In the genomic region with DNA sequence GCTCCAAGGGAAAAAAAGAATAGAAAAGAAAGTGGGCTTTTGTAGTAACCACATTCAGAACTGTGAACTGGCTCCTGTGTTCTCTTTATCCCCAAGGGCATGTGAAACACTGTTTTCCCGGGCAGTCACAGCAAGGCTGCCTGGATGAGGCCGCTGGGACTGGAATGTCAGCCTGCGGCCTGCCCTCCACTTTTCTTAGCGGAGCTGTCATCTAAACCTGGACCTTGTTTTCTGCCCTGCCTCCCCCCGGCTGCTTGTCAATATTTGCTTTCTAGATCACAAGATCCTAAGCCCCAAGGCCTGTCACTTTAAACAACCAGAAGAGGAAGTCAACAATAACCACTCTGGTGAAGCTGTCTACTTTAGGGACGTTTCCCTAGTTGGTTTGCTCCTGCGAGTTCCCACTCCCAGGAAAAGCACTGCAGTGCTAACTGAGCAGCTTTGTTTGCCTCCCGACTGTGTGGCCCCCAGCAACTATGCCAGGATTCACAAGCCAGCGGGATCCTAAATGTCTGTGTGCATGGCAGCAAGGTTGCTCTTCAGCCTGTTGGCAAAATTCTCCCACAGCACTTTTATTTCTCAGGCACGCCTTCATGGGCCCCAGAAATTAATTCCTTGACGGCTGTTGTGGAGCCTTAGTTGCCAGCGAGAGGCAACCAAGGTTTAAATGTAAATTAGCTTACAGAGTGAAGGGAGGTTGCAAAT, we compare ENCODE assay signal across 9 cellular contexts. TPM values are rescaled to one million over a fixed set of nuclear protein-coding genes. Genes with fewer than 3 reads are reported as not detected.
DNase-seq lines count a peak whose midpoint lies in the region; ATAC-seq, FAIRE-seq and TF ChIP-seq lines count a peak whose summit lies in the region.
"Had no signal": no experiment of that assay in that cellular context is flagged by ENCODE, and none has a peak within 500 bp of the region (broad histone marks: within the 10 kb centered on the region; RNA-seq: fewer than 3 reads in every experiment).

No MANE protein-coding gene starts in this region.

- FAIRE-seq in small intestine (lab: Jason Lieb, UNC) (no peak), D721Med (lab: Jason Lieb, UNC) (no peak)
- FAIRE-seq: endometrium had no signal

- H3K4me3 ChIP-seq in HUES64 (ENCODE audit: low read length) (no peak overlapping the region), small intestine (ENCODE audit: low read depth in 1 of 2, low read length in 2 of 2) (no peak overlapping the region)

- CTCF ChIA-PET in activated CD8-positive, alpha-beta T cell treated with anti-CD3 and anti-CD28 coated beads for 36 hours (lab: Charles Lee): interaction anchor here (0.9 to 1.1 kb wide), 2 partner anchors 9 to 15 kb away, joined by 3 read pairs; no protein-coding TSS in a partner anchor

- peaks cover 5% of the 10 kb centered on the region for H3K4me1 Mint-ChIP-seq in T-helper 2 cell treated with Interferon-gamma antibody and Interleukin-4, amounts not matched to agents 5 μg/mL and 100 μg/mL, for 36 hours (ENCODE audit: low read depth)
- H3K4me1 Mint-ChIP-seq in activated CD8-positive, alpha-beta T cell treated with anti-CD3 and anti-CD28 coated beads for 36 hours (ENCODE audit: low read depth): no peaks in the 10 kb centered on the region

- H3K27ac ChIP-seq in HUES64 (ENCODE audit: low read depth, low read length) (peak overlapping the region; percentile 58; the same call in 1 of the 2 replicates), small intestine (ENCODE audit: low read depth in 1 of 2, low read length in 1 of 2) (peak overlapping the region; percentile 6 to 75)

- no peak for ATAC-seq in activated CD8-positive, alpha-beta T cell treated with anti-CD3 and anti-CD28 coated beads for 36 hours

- WGBS in HUES64: 23% methylated on average over 11 of the region's 12 CpGs
- 10 to 34% (median 22%) methylated on average over 12 of the region's 12 CpGs for WGBS in small intestine, 3 donors

- H3K4me3 Mint-ChIP-seq in T-helper 2 cell treated with Interferon-gamma antibody and Interleukin-4, amounts not matched to agents 5 μg/mL and 100 μg/mL, for 36 hours: no peak overlapping the region
- no peak overlapping the region for H3K4me3 Mint-ChIP-seq in activated CD8-positive, alpha-beta T cell treated with anti-CD3 and anti-CD28 coated beads for 36 hours

- POLR2A ChIA-PET in activated CD8-positive, alpha-beta T cell treated with anti-CD3 and anti-CD28 coated beads for 36 hours (lab: Charles Lee): no interaction called here

- no peaks in the 10 kb centered on the region for H3K36me3 Mint-ChIP-seq in T-helper 2 cell treated with Interferon-gamma antibody and Interleukin-4, amounts not matched to agents 5 μg/mL and 100 μg/mL, for 36 hours (ENCODE audit: low read depth)
- no peaks in the 10 kb centered on the region for H3K36me3 Mint-ChIP-seq in activated CD8-positive, alpha-beta T cell treated with anti-CD3 and anti-CD28 coated beads for 36 hours (ENCODE audit: low read depth)

- H3K9me3 ChIP-seq in HUES64 (ENCODE audit: insufficient read depth, low read depth, low read length) (no peaks in the 10 kb centered on the region), small intestine (ENCODE audit: control insufficient read depth, low read depth) (no peaks in the 10 kb centered on the region)

- no peak for DNase-seq in T-helper 2 cell treated with Interferon-gamma antibody and Interleukin-4, amounts not matched to agents 5 μg/mL and 100 μg/mL, for 36 hours (ENCODE audit: low spot score)
- DNase-seq in iPS-NIHi11 (ENCODE audit: low spot score) (peak; percentile 26), small intestine (peak; percentile 73), D721Med (ENCODE audit: insufficient read length, low spot score) (no peak), RPMI8226 (no peak), activated T-cell treated with anti-CD3 and anti-CD28 coated beads for 4 hours (no peak)
- DNase-seq in activated CD8-positive, alpha-beta T cell treated with anti-CD3 and anti-CD28 coated beads for 36 hours: no peak

- H3K27me3 ChIP-seq in HUES64 (ENCODE audit: insufficient read depth, low read length) (no peaks in the 10 kb centered on the region), small intestine (ENCODE audit: control insufficient read depth in 2 of 2, insufficient read depth in 2 of 2, low read length in 2 of 2) (no peaks in the 10 kb centered on the region)

- peaks cover 3% of the 10 kb centered on the region for H3K27me3 Mint-ChIP-seq in T-helper 2 cell treated with Interferon-gamma antibody and Interleukin-4, amounts not matched to agents 5 μg/mL and 100 μg/mL, for 36 hours (ENCODE audit: low read depth)
- H3K27me3 Mint-ChIP-seq in activated CD8-positive, alpha-beta T cell treated with anti-CD3 and anti-CD28 coated beads for 36 hours: peaks cover 4% of the 10 kb centered on the region

- H3K27ac Mint-ChIP-seq in T-helper 2 cell treated with Interferon-gamma antibody and Interleukin-4, amounts not matched to agents 5 μg/mL and 100 μg/mL, for 36 hours: peak overlapping the region; percentile 1
- H3K27ac Mint-ChIP-seq in activated CD8-positive, alpha-beta T cell treated with anti-CD3 and anti-CD28 coated beads for 36 hours: no peak overlapping the region

- H3K36me3 ChIP-seq in HUES64 (ENCODE audit: insufficient read depth, low read length) (no peaks in the 10 kb centered on the region), small intestine (ENCODE audit: control insufficient read depth in 2 of 2, insufficient read depth in 2 of 2, low read length in 2 of 2) (no peaks in the 10 kb centered on the region)

- no peaks in the 10 kb centered on the region for H3K9me3 Mint-ChIP-seq in T-helper 2 cell treated with Interferon-gamma antibody and Interleukin-4, amounts not matched to agents 5 μg/mL and 100 μg/mL, for 36 hours
- no peaks in the 10 kb centered on the region for H3K9me3 Mint-ChIP-seq in activated CD8-positive, alpha-beta T cell treated with anti-CD3 and anti-CD28 coated beads for 36 hours

- intact Hi-C loops in activated CD8-positive, alpha-beta T cell treated with anti-CD3 and anti-CD28 coated beads for 36 hours (cut with micrococcal nuclease): no loop called here

- no peak for TF ChIP-seq CTCF in D721Med (IDR thresholded peaks at IDR 0.05; ENCODE audit: insufficient read depth, missing control alignments)
- TF ChIP-seq CTCF in activated CD8-positive, alpha-beta T cell treated with anti-CD3 and anti-CD28 coated beads for 36 hours (IDR thresholded peaks at IDR 0.05): no peak

- H3K9ac ChIP-seq in HUES64 (ENCODE audit: low read depth, low read length): no peak overlapping the region

- H3K4me1 ChIP-seq in HUES64 (ENCODE audit: insufficient read depth, low read length): peaks cover 22% of the 10 kb centered on the region
- H3K4me1 ChIP-seq in small intestine (ENCODE audit: control insufficient read depth in 2 of 2, insufficient read depth in 1 of 2, low read depth in 1 of 2, low read length in 1 of 2): peaks cover 0 to 4% of the 10 kb centered on the region in 2 donors

RNA-seq across cellular contexts. Expression of a gene that starts 30.6 kb away (rescaled TPM):
- polyA plus RNA-seq in HUES64 (2013, experiment 1 of 2): 8.5 TPM
- polyA plus RNA-seq in HUES64 (2013, experiment 2 of 2): 10.3 TPM
- polyA plus RNA-seq in small intestine: 1 to 10 TPM; 5.9 to 7.2 (median 6.9) TPM
- under 1 TPM; 0.29 TPM for total RNA-seq in activated CD8-positive, alpha-beta T cell treated with anti-CD3 and anti-CD28 coated beads for 36 hours

RNA-seq across cellular contexts. Expression of a gene that starts 31.0 kb away (rescaled TPM):
- polyA plus RNA-seq in HUES64 (2013, experiment 1 of 2): 73.5 TPM
- polyA plus RNA-seq in HUES64 (2013, experiment 2 of 2): 90.0 TPM
- polyA plus RNA-seq in small intestine: 10 to 100 TPM; 24.0 to 29.4 (median 28.2) TPM
- under 1 TPM; 0.49 to 0.86 TPM for total RNA-seq in activated CD8-positive, alpha-beta T cell treated with anti-CD3 and anti-CD28 coated beads for 36 hours

Comparison
In these comparisons a context has a peak if more than half of its experiments do, and no peak if none do; other contexts are left out.
1. DNase-seq: peak in iPS-NIHi11 (single experiment) and small intestine (single experiment); none in T-helper 2 cell treated with Interferon-gamma antibody and Interleukin-4, amounts not matched to agents 5 μg/mL and 100 μg/mL, for 36 hours (single experiment), D721Med (single experiment), activated CD8-positive, alpha-beta T cell treated with anti-CD3 and anti-CD28 coated beads for 36 hours (single experiment), RPMI8226 (single experiment) and activated T-cell treated with anti-CD3 and anti-CD28 coated beads for 4 hours (single experiment).